ENCODE assay signal across 7 cellular contexts in the genomic region with DNA sequence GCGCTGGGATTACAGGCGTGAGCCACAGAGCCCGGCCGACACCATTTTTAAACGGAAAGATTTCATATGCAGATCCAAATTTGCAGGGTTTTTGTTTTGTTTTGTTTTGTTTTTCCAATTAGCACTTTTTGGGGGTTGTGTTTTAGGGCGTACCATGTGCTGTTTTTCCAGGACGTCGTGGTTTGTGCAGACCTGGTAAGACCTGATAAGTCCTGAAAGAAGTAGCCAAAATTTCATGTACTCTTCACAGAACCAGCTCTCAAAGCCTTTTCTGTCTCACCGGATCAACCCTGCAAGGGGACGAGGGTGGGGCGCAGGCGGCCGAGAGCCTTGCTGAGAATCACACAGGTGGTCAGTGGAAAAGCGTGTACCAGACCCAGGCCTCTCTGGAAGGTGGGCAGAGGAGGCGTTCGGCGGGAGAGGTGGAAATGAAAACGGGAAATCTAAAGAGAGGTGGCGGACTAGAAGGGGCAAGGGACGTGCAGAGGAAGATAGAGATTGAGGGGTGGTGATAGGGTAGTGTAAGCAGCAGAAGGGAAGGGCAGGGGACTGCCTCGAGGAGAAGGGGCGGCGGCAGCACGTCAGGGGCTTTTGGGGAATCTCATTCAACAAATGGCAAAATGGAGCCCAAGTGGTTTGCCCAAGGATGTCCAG. TPM values are rescaled to one million over a fixed set of nuclear protein-coding genes. Genes with fewer than 3 reads are reported as not detected.
DNase-seq lines count a peak whose midpoint lies in the region; ATAC-seq and TF ChIP-seq lines count a peak whose summit lies in the region.

No MANE protein-coding gene starts in this region.

- H3K36me3 ChIP-seq in HAP-1 (replicated peaks) = peaks cover 5% of the 10 kb centered on the region
- H3K36me3 ChIP-seq in SJSA1 = peaks cover 19% of the 10 kb centered on the region
- H3K36me3 ChIP-seq in colonic mucosa = no peaks in the 10 kb centered on the region
- no peaks in the 10 kb centered on the region for H3K36me3 ChIP-seq in mesendoderm (ENCODE audit: control insufficient read depth, insufficient read depth, low read length)
- H3K36me3 ChIP-seq in aorta (ENCODE audit: control insufficient read depth in 1 of 2, insufficient read depth in 2 of 2, low read length in 1 of 2) = no peaks in the 10 kb centered on the region

- H3K79me2 ChIP-seq in mesendoderm (ENCODE audit: control insufficient read depth, insufficient read depth, low read length) = peaks cover 22% of the 10 kb centered on the region

- ATAC-seq in aorta (ENCODE audit: low FRiP score) = no peak
- no peak for ATAC-seq in GM18868 (IDR thresholded peaks at IDR 0.05; ENCODE audit: unreplicated experiment)

- DNase-seq in HAP-1 (ENCODE audit: low spot score in 2 of 2) (peak in 1 of 2 experiments; percentile 43), SJSA1 (ENCODE audit: low read depth in 1 of 2, low spot score in 2 of 2) (no peak), colonic mucosa (peak; percentile 39), mesendoderm (peak; percentile 17), aorta (peak in 1 of 2 donors; percentile 57), NCI-H146 (lab: John Stamatoyannopoulos, UW) (no peak)

- H2AK5ac ChIP-seq in mesendoderm (ENCODE audit: low read length) = no peak overlapping the region

- H3K27ac ChIP-seq in SJSA1 (peak overlapping the region; percentile 49), colonic mucosa (peak overlapping the region; percentile 97), mesendoderm (ENCODE audit: low read depth, low read length) (peak overlapping the region; percentile 87), aorta (ENCODE audit: low read depth in 1 of 2, low read length in 2 of 2) (peak overlapping the region in 1 of 2 donors; percentile 93)

- in situ Hi-C loops in HAP-1 (cut with MboI; ENCODE audit: low sequenced_read_pairs) = no loop called here

- peak overlapping the region; percentile 93 for H3K4me3 ChIP-seq in HAP-1
- H3K4me3 ChIP-seq in SJSA1 = peak overlapping the region; percentile 59
- H3K4me3 ChIP-seq in colonic mucosa = peak overlapping the region; percentile 89
- H3K4me3 ChIP-seq in mesendoderm (ENCODE audit: low read length) = peak overlapping the region; percentile 77
- peak overlapping the region; percentile 55 to 68 for H3K4me3 ChIP-seq in aorta (ENCODE audit: low read length in 2 of 2)

- H3K4me2 ChIP-seq in mesendoderm (ENCODE audit: low read length) = peak overlapping the region; percentile 88

- no peak overlapping the region for H4K8ac ChIP-seq in mesendoderm (ENCODE audit: low read depth, low read length)

- peak overlapping the region; percentile 80 for H3K56ac ChIP-seq in mesendoderm (ENCODE audit: low read length)

- no peak for TF ChIP-seq CTCF in colonic mucosa (IDR thresholded peaks at IDR 0.05)

- no peak overlapping the region for H2BK15ac ChIP-seq in mesendoderm (replicated peaks; ENCODE audit: low read depth)

- H3K9ac ChIP-seq in colonic mucosa (ENCODE audit: low read depth in 2 of 2, low read length in 2 of 2) (peak overlapping the region; percentile 83 to 86), mesendoderm (ENCODE audit: low read length) (peak overlapping the region; percentile 83)

- H3K79me1 ChIP-seq in mesendoderm (ENCODE audit: low read length) = peaks cover 7% of the 10 kb centered on the region

- no peak overlapping the region for H3K18ac ChIP-seq in mesendoderm (ENCODE audit: low read length)

- H2BK120ac ChIP-seq in mesendoderm (ENCODE audit: low read depth, low read length) = no peak overlapping the region

- H3K9me3 ChIP-seq in HAP-1 (no peaks in the 10 kb centered on the region), SJSA1 (replicated peaks) (no peaks in the 10 kb centered on the region), colonic mucosa (no peaks in the 10 kb centered on the region), aorta (ENCODE audit: control insufficient read depth, low read length) (no peaks in the 10 kb centered on the region)

- H3K4ac ChIP-seq in mesendoderm (ENCODE audit: low read depth, low read length) = no peak overlapping the region

- H3K4me1 ChIP-seq in HAP-1 (peaks cover 17% of the 10 kb centered on the region), SJSA1 (replicated peaks) (peaks cover 23% of the 10 kb centered on the region), colonic mucosa (peaks cover 5% of the 10 kb centered on the region), mesendoderm (ENCODE audit: control insufficient read depth, low read depth, low read length) (no peaks in the 10 kb centered on the region), aorta (ENCODE audit: control insufficient read depth in 1 of 2, insufficient read depth in 2 of 2, low read length in 2 of 2) (no peaks in the 10 kb centered on the region)

- no peaks in the 10 kb centered on the region for H3K27me3 ChIP-seq in HAP-1 (ENCODE audit: low read depth)
- no peaks in the 10 kb centered on the region for H3K27me3 ChIP-seq in SJSA1 (replicated peaks)
- no peaks in the 10 kb centered on the region for H3K27me3 ChIP-seq in colonic mucosa
- no peaks in the 10 kb centered on the region for H3K27me3 ChIP-seq in mesendoderm (ENCODE audit: insufficient read depth, low read length, poor library complexity)
- no peaks in the 10 kb centered on the region for H3K27me3 ChIP-seq in aorta (ENCODE audit: control insufficient read depth in 1 of 2, insufficient read depth in 2 of 2, low read length in 1 of 2)

- peak overlapping the region; percentile 19 for H2BK5ac ChIP-seq in mesendoderm (ENCODE audit: low read length)

- H3K23ac ChIP-seq in mesendoderm (ENCODE audit: low read length) = no peak overlapping the region

- no CpG with 5 or more reads among the region's 24 CpGs for WGBS in mesendoderm (ENCODE audit: extremely low coverage, insufficient coverage, low lambda C conversion rate)
- 15 to 16% methylated on average over 24 of the region's 24 CpGs for WGBS in aorta, 2 donors

- no peak overlapping the region for H4K5ac ChIP-seq in mesendoderm (ENCODE audit: low read length)

- intact Hi-C loops in colonic mucosa (cut with DNase I) (no loop called here), aorta (cut with DNase I) (loop anchor here (2.0 to 5.0 kb wide), 2 partner anchors 30 to 90 kb away; partner anchors contain the start of genes CLTB (in 1 of the 2) and RNF44 (in 1 of the 2))

RNA-seq across cellular contexts. Expression of gene FAF2, which starts 1.2 kb away (rescaled TPM):
- 60.9 and 78.4 TPM in 2 replicates for total RNA-seq in SJSA1 (2014; rRNA removed; shearing (Covaris generic))
- total RNA-seq in colonic mucosa = 10 to 100 TPM; 36.0 to 37.0 TPM
- 36.5 TPM for polyA plus RNA-seq in mesendoderm (2013, experiment 1 of 2)
- 36.1 TPM for polyA plus RNA-seq in mesendoderm (2013, experiment 2 of 2)
- 10 to 100 TPM; 27.5 to 31.4 TPM for total RNA-seq in aorta
- 10 to 100 TPM in 1 of 2 donors, 1 to 10 TPM in 1; 5.0 to 10.3 TPM for polyA plus RNA-seq in aorta

RNA-seq across cellular contexts. Expression of gene CLTB, which starts 30.7 kb away (rescaled TPM):
- total RNA-seq in SJSA1 (2014; rRNA removed; shearing (Covaris generic)) = 177 and 206 TPM in 2 replicates
- 100 to 1,000 TPM; 181 to 263 TPM for total RNA-seq in colonic mucosa
- 33.8 TPM for polyA plus RNA-seq in mesendoderm (2013, experiment 1 of 2)
- polyA plus RNA-seq in mesendoderm (2013, experiment 2 of 2) = 34.2 TPM
- 100 to 1,000 TPM in 1 of 2 donors, 10 to 100 TPM in 1; 86.7 to 124 TPM for total RNA-seq in aorta
- polyA plus RNA-seq in aorta = 100 to 1,000 TPM; 143 to 160 TPM

RNA-seq across cellular contexts. Expression of gene HIGD2A, which starts 58.5 kb away (rescaled TPM):
- 84.7 and 92.2 TPM in 2 replicates for total RNA-seq in SJSA1 (2014; rRNA removed; shearing (Covaris generic))
- total RNA-seq in colonic mucosa (100 to 1,000 TPM; 173 to 227 TPM), aorta (10 to 100 TPM; 46.8 to 60.9 TPM)
- 170 TPM for polyA plus RNA-seq in mesendoderm (2013, experiment 1 of 2)
- 166 TPM for polyA plus RNA-seq in mesendoderm (2013, experiment 2 of 2)
- polyA plus RNA-seq in aorta = 10 to 100 TPM; 69.2 to 75.5 TPM

RNA-seq across cellular contexts. Expression of gene NOP16, which starts 58.6 kb away (rescaled TPM):
- 32.0 and 43.5 TPM in 2 replicates for total RNA-seq in SJSA1 (2014; rRNA removed; shearing (Covaris generic))
- total RNA-seq in colonic mucosa (10 to 100 TPM; 17.1 to 45.7 TPM), aorta (10 to 100 TPM in 1 of 2 donors, 1 to 10 TPM in 1; 9.7 to 19.2 TPM)
- 98.4 TPM for polyA plus RNA-seq in mesendoderm (2013, experiment 1 of 2)
- polyA plus RNA-seq in mesendoderm (2013, experiment 2 of 2) = 97.6 TPM
- polyA plus RNA-seq in aorta = 10 to 100 TPM; 12.3 to 15.0 TPM

Comparison
In these comparisons a context has a peak if more than half of its experiments do, and no peak if none do; other contexts are left out.
1. DNase-seq: peak in colonic mucosa (single experiment) and mesendoderm (single experiment); none in SJSA1 (0 of 2) and NCI-H146 (single experiment).
2. Peak in every context shown above with its lines, with median percentiles within 50 percentile points of each other: H3K4me3 ChIP-seq.